ENCODE assay signal across 8 cellular contexts in genomic region chr19:40776966-40777794, GRCh38. TPM values are rescaled to one million over a fixed set of nuclear protein-coding genes. Genes with fewer than 3 reads are reported as not detected.
DNase-seq lines count a peak whose midpoint lies in the region; ATAC-seq and TF ChIP-seq lines count a peak whose summit lies in the region.

No MANE protein-coding gene starts in this region.

- H3K4me3 ChIP-seq in GM12875 (ENCODE audit: low read depth, low read length): peak overlapping the region; percentile 55
- H3K4me3 ChIP-seq in left ventricle myocardium inferior: peak overlapping the region; percentile 79
- peak overlapping the region; percentile 44 for H3K4me3 ChIP-seq in urinary bladder (ENCODE audit: low read depth, low read length)

- peak overlapping the region; percentile 100 for H3K27ac Mint-ChIP-seq in progenitor cell of endocrine pancreas

- no peaks in the 10 kb centered on the region for H3K27me3 ChIP-seq in left ventricle myocardium inferior (ENCODE audit: low read depth)

- H3K4me3 Mint-ChIP-seq in progenitor cell of endocrine pancreas (ENCODE audit: low read depth): peak overlapping the region; percentile 82

- peak; percentile 48 for DNase-seq in NCI-H1417 treated with DMSO at 0.1 percent for 48 hours (lab: John Stamatoyannopoulos, UW)
- peak; percentile 88 for DNase-seq in T follicular helper cell (ENCODE audit: low read depth)
- DNase-seq in amniotic stem cell (lab: John Stamatoyannopoulos, UW): peak; percentile 77
- peak; percentile 84 for DNase-seq in left ventricle myocardium inferior
- peak; percentile 79 for DNase-seq in progenitor cell of endocrine pancreas (ENCODE audit: low spot score, unreplicated experiment)

- H3K9me3 Mint-ChIP-seq in progenitor cell of endocrine pancreas (ENCODE audit: low read depth): no peaks in the 10 kb centered on the region

- peaks cover 10% of the 10 kb centered on the region for H3K4me1 Mint-ChIP-seq in progenitor cell of endocrine pancreas (ENCODE audit: low read depth)

- intact Hi-C loops in left ventricle myocardium inferior (cut with micrococcal nuclease): no loop called here

- H3K4me1 ChIP-seq in left ventricle myocardium inferior (peaks cover 19% of the 10 kb centered on the region), urinary bladder (ENCODE audit: insufficient read depth) (no peaks in the 10 kb centered on the region)

- H3K27ac ChIP-seq in left ventricle myocardium inferior (replicated peaks) (peak overlapping the region; percentile 95), urinary bladder (ENCODE audit: low read depth) (peak overlapping the region; percentile 79)

- WGBS in urinary bladder: 7% methylated on average over 19 of the region's 19 CpGs

- ATAC-seq in HG02840 (IDR thresholded peaks at IDR 0.05; ENCODE audit: low FRiP score, unreplicated experiment): peak; percentile 68

- TF ChIP-seq CTCF in GM12875 (IDR thresholded peaks at IDR 0.05; ENCODE audit: borderline replicate concordance, insufficient read depth, low read depth, low read length): no peak
- TF ChIP-seq CTCF in left ventricle myocardium inferior (IDR thresholded peaks at IDR 0.05; ENCODE audit: borderline replicate concordance): peak; percentile 10
- no peak for TF ChIP-seq CTCF in progenitor cell of endocrine pancreas (IDR thresholded peaks at IDR 0.05; ENCODE audit: unreplicated experiment)

- peaks cover 6% of the 10 kb centered on the region for H3K36me3 Mint-ChIP-seq in progenitor cell of endocrine pancreas (ENCODE audit: insufficient read depth)

- H3K36me3 ChIP-seq in left ventricle myocardium inferior: no peaks in the 10 kb centered on the region
- H3K36me3 ChIP-seq in urinary bladder (ENCODE audit: insufficient read depth): no peaks in the 10 kb centered on the region

- no peaks in the 10 kb centered on the region for H3K9me3 ChIP-seq in left ventricle myocardium inferior (replicated peaks)

- H3K27me3 Mint-ChIP-seq in progenitor cell of endocrine pancreas: no peaks in the 10 kb centered on the region

RNA-seq across cellular contexts. Expression of gene RAB4B, which starts 0.9 kb away (rescaled TPM):
- total RNA-seq in left ventricle myocardium inferior (13.5 TPM), progenitor cell of endocrine pancreas (20.7 and 21.5 TPM in 2 replicates), urinary bladder (2.7 TPM)
- 46.2 TPM for polyA plus RNA-seq in urinary bladder

RNA-seq across cellular contexts. Expression of gene MIA, which starts 1.9 kb away (rescaled TPM):
- total RNA-seq in left ventricle myocardium inferior (not detected), progenitor cell of endocrine pancreas (4.6 and 8.5 TPM in 2 replicates), urinary bladder (2.9 TPM)
- polyA plus RNA-seq in urinary bladder: 11.8 TPM

RNA-seq across cellular contexts. Expression of gene EGLN2, which starts 21.8 kb away (rescaled TPM):
- total RNA-seq in left ventricle myocardium inferior (47.8 TPM), progenitor cell of endocrine pancreas (107 and 110 TPM in 2 replicates), urinary bladder (39.5 TPM)
- 122 TPM for polyA plus RNA-seq in urinary bladder

RNA-seq across cellular contexts. Expression of gene SNRPA, which starts 26.2 kb away (rescaled TPM):
- total RNA-seq in left ventricle myocardium inferior: 27.9 TPM
- 111 and 126 TPM in 2 replicates for total RNA-seq in progenitor cell of endocrine pancreas
- 22.6 TPM for total RNA-seq in urinary bladder
- 67.2 TPM for polyA plus RNA-seq in urinary bladder

RNA-seq across cellular contexts. Expression of gene ACTMAP, which starts 26.9 kb away (rescaled TPM):
- total RNA-seq in left ventricle myocardium inferior (7.4 TPM), progenitor cell of endocrine pancreas (21.1 and 22.5 TPM in 2 replicates), urinary bladder (0.79 TPM)
- 5.7 TPM for polyA plus RNA-seq in urinary bladder

Comparison
In these comparisons a context has a peak if more than half of its experiments do, and no peak if none do; other contexts are left out.
1. Peak in every context shown above with its lines: DNase-seq, ATAC-seq, H3K4me3 ChIP-seq and H3K27ac ChIP-seq.